Comparison of ENCODE assay signal across 2 cellular contexts in genomic region chr22:42123529-42123928, GRCh38. TPM values are rescaled to one million over a fixed set of nuclear protein-coding genes. Genes with fewer than 3 reads are reported as not detected.
"Had no signal": no experiment of that assay in that cellular context is flagged by ENCODE, and none has a peak within 500 bp of the region (broad histone marks: within the 10 kb centered on the region; RNA-seq: fewer than 3 reads in every experiment).

No MANE protein-coding gene starts in this region.

RNA-seq across cellular contexts. Expression of gene CYP2D6, which starts 7.1 kb away (rescaled TPM):
- total RNA-seq: thoracic aorta had no signal

RNA-seq across cellular contexts. Expression of gene PHETA2, which starts 49.5 kb away (rescaled TPM):
- total RNA-seq: osteocyte had no signal
